ENCODE assay signal across 21 cellular contexts in the genomic region with DNA sequence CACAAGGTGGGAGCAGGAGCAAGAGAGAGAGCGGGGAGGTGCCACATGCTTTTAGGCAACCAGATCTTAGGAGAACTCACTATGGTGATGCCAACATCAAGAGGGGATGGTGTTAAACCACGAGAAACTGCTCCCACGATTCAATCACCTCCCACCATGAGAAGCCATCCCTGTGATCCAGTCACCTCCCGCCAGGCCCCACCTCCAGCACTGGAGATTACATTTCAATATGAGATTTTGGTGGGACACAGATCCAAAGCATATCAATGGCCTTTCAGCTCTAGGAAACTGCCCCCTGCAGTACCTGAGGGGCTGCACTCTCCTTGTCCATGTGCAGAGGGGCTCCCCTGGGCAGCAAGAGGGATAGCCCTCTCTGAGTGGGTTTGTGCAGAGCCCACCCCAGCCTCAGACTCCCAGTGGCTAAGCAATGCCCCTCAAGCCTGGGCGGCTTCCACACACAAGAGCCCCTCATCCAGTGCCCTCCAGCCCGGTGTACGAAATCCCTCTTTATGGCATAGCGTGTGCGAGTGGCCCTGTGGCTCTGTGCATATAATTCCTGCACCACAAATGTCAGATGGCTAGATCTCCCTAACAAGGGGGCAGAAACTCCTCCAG. TPM values are rescaled to one million over a fixed set of nuclear protein-coding genes. Genes with fewer than 3 reads are reported as not detected.
A peak's percentile ranks its signal among the peaks of the same experiment; 100 is the strongest.
DNase-seq lines count a peak whose midpoint lies in the region; ATAC-seq and TF ChIP-seq lines count a peak whose summit lies in the region.
"Had no signal": no experiment of that assay in that cellular context is flagged by ENCODE, and none has a peak within 500 bp of the region (broad histone marks: within the 10 kb centered on the region; RNA-seq: fewer than 3 reads in every experiment).

No MANE protein-coding gene starts in this region.

- H3K9me3 ChIP-seq in osteoblast (ENCODE audit: low read depth, low read length) (no peaks in the 10 kb centered on the region), MG63 (no peaks in the 10 kb centered on the region)
- H3K9me3 ChIP-seq: BE2C had no signal

- H2AFZ ChIP-seq in osteoblast (ENCODE audit: low read length): no peak overlapping the region
- H2AFZ ChIP-seq: GM23248 had no signal

- no peak overlapping the region for H3K4me2 ChIP-seq in osteoblast (ENCODE audit: insufficient read depth, low read length)

- H3K27me3 ChIP-seq in osteoblast (ENCODE audit: insufficient read depth, low read length) (peaks cover 2% of the 10 kb centered on the region), MG63 (peaks cover 3% of the 10 kb centered on the region; the same call in 1 of the 2 replicates)
- H3K27me3 ChIP-seq: BE2C had no signal

- H3K4me1 ChIP-seq in osteoblast (ENCODE audit: insufficient read depth, low read length): no peaks in the 10 kb centered on the region
- H3K4me1 ChIP-seq: BE2C had no signal

- H3K36me3 ChIP-seq in osteoblast (ENCODE audit: insufficient read depth, low read length) (no peaks in the 10 kb centered on the region), MG63 (no peaks in the 10 kb centered on the region)
- H3K36me3 ChIP-seq: BE2C had no signal

- H3K79me2 ChIP-seq in osteoblast (ENCODE audit: insufficient read depth, low read length): no peaks in the 10 kb centered on the region

- TF ChIP-seq CTCF in coronary artery (IDR thresholded peaks at IDR 0.05) (no peak), osteoblast (IDR thresholded peaks at IDR 0.05; ENCODE audit: extremely low read depth, low read depth, low read length) (no peak), type B pancreatic cell (conservative IDR thresholded peaks at IDR 0.05) (no peak)

- no peak for ATAC-seq in left cardiac atrium
- no peak for ATAC-seq in Right ventricle myocardium superior (ENCODE audit: poor library complexity)
- no peak for ATAC-seq in stimulated activated effector memory CD8-positive, alpha-beta T cell treated with anti-CD3 and anti-CD28 coated beads, Interleukin-12 subunit alpha, Interleukin-12 subunit beta, amount 100 ng/mL, for 72 hours
- ATAC-seq: HCT116, Panc1 had no signal

- H3K4me1 Mint-ChIP-seq in type B pancreatic cell (ENCODE audit: unreplicated experiment): no peaks in the 10 kb centered on the region
- no peaks in the 10 kb centered on the region for H3K4me1 Mint-ChIP-seq in stimulated activated effector memory CD8-positive, alpha-beta T cell treated with anti-CD3 and anti-CD28 coated beads, Interleukin-12 subunit alpha, Interleukin-12 subunit beta, amount 100 ng/mL, for 72 hours
- H3K4me1 Mint-ChIP-seq: CD4-positive, CD25-positive, alpha-beta regulatory T cell had no signal

- DNase-seq in left cardiac atrium (peak; percentile 4), Right ventricle myocardium superior (no peak), coronary artery (ENCODE audit: low spot score) (peak; percentile 28), osteoblast (ENCODE audit: insufficient read length, low spot score, missing footprints) (peak; percentile 64), type B pancreatic cell (ENCODE audit: extremely low spot score, unreplicated experiment) (peak; percentile 45), MG63 (no peak)
- DNase-seq in stimulated activated effector memory CD8-positive, alpha-beta T cell treated with anti-CD3 and anti-CD28 coated beads, Interleukin-12 subunit alpha, Interleukin-12 subunit beta, amount 100 ng/mL, for 72 hours (ENCODE audit: low spot score in 2 of 2): no peak
- DNase-seq: BE2C; CD4-positive, CD25-positive, alpha-beta regulatory T cell; DMS79 treated with DMSO at 0.1 percent for 48 hours; GM23248; KG1; NCI-H1105; NCI-H146; NCI-H2029; NCI-H2171; NCI-H524 treated with DMSO at 0.1 percent for 48 hours; NCI-H82 had no signal

- intact Hi-C loops in left cardiac atrium (cut with DNase I) (no loop called here), Right ventricle myocardium superior (cut with DNase I) (no loop called here)

- H3K27ac ChIP-seq in coronary artery (no peak overlapping the region), osteoblast (ENCODE audit: low read depth, low read length) (no peak overlapping the region)
- H3K27ac ChIP-seq: GM23248 had no signal

- peaks cover 5% of the 10 kb centered on the region for H3K9me3 Mint-ChIP-seq in type B pancreatic cell
- peaks cover 5% of the 10 kb centered on the region for H3K9me3 Mint-ChIP-seq in stimulated activated effector memory CD8-positive, alpha-beta T cell treated with anti-CD3 and anti-CD28 coated beads, Interleukin-12 subunit alpha, Interleukin-12 subunit beta, amount 100 ng/mL, for 72 hours

- H3K4me3 Mint-ChIP-seq in type B pancreatic cell: no peak overlapping the region
- no peak overlapping the region for H3K4me3 Mint-ChIP-seq in stimulated activated effector memory CD8-positive, alpha-beta T cell treated with anti-CD3 and anti-CD28 coated beads, Interleukin-12 subunit alpha, Interleukin-12 subunit beta, amount 100 ng/mL, for 72 hours
- H3K4me3 Mint-ChIP-seq: CD4-positive, CD25-positive, alpha-beta regulatory T cell had no signal

- H3K4me3 ChIP-seq in coronary artery: no peak overlapping the region
- no peak overlapping the region for H3K4me3 ChIP-seq in osteoblast (ENCODE audit: insufficient read depth, low read length)
- H3K4me3 ChIP-seq in MG63: no peak overlapping the region
- H3K4me3 ChIP-seq: GM23248 had no signal

- H4K20me1 ChIP-seq in osteoblast (ENCODE audit: insufficient read depth, low read length): no peaks in the 10 kb centered on the region

- peaks cover 42% of the 10 kb centered on the region for H3K27me3 Mint-ChIP-seq in type B pancreatic cell
- H3K27me3 Mint-ChIP-seq: CD4-positive, CD25-positive, alpha-beta regulatory T cell had no signal

- no peak overlapping the region for H3K27ac Mint-ChIP-seq in type B pancreatic cell
- H3K27ac Mint-ChIP-seq in stimulated activated effector memory CD8-positive, alpha-beta T cell treated with anti-CD3 and anti-CD28 coated beads, Interleukin-12 subunit alpha, Interleukin-12 subunit beta, amount 100 ng/mL, for 72 hours: no peak overlapping the region
- H3K27ac Mint-ChIP-seq: CD4-positive, CD25-positive, alpha-beta regulatory T cell had no signal

- no peaks in the 10 kb centered on the region for H3K36me3 Mint-ChIP-seq in type B pancreatic cell
- no peaks in the 10 kb centered on the region for H3K36me3 Mint-ChIP-seq in stimulated activated effector memory CD8-positive, alpha-beta T cell treated with anti-CD3 and anti-CD28 coated beads, Interleukin-12 subunit alpha, Interleukin-12 subunit beta, amount 100 ng/mL, for 72 hours
- H3K36me3 Mint-ChIP-seq: CD4-positive, CD25-positive, alpha-beta regulatory T cell had no signal

RNA-seq across cellular contexts. Expression of a gene that starts 15.5 kb away (rescaled TPM):
- total RNA-seq in left cardiac atrium: 1 to 10 TPM in 1 of 2 donors, under 1 TPM in 1; 0.99 to 1.2 TPM
- total RNA-seq in Right ventricle myocardium superior: 14.2 TPM
- total RNA-seq in osteoblast: 6.5 and 8.3 TPM in 2 replicates
- 10.3 and 23.6 TPM in 2 replicates for total RNA-seq in type B pancreatic cell (ENCODE audit: low replicate concordance)
- 0.95 TPM in 1 of 2 replicates, not detected in the other for total RNA-seq in MG63 (2014; rRNA removed; shearing (Covaris generic); ENCODE audit: low replicate concordance)
- total RNA-seq: GM23248 had no signal

RNA-seq across cellular contexts. Expression of a gene that starts 32.2 kb away (rescaled TPM):
- total RNA-seq in left cardiac atrium (not detected), Right ventricle myocardium superior (not detected), osteoblast (not detected in 2 replicates), type B pancreatic cell (ENCODE audit: low replicate concordance) (not detected in 2 replicates)
- not detected in 2 replicates for total RNA-seq in MG63 (2014; rRNA removed; shearing (Covaris generic); ENCODE audit: low replicate concordance)
- total RNA-seq: A673; CD4-positive, CD25-positive, alpha-beta regulatory T cell; GM23248 had no signal

Comparison
In these comparisons a context has a peak if more than half of its experiments do, and no peak if none do; other contexts are left out.
1. DNase-seq: peak in left cardiac atrium (single experiment), coronary artery (single experiment), osteoblast (single experiment) and type B pancreatic cell (single experiment); none in Right ventricle myocardium superior (single experiment), MG63 (single experiment) and stimulated activated effector memory CD8-positive, alpha-beta T cell treated with anti-CD3 and anti-CD28 coated beads, Interleukin-12 subunit alpha, Interleukin-12 subunit beta, amount 100 ng/mL, for 72 hours (0 of 2).